In the genomic region with DNA sequence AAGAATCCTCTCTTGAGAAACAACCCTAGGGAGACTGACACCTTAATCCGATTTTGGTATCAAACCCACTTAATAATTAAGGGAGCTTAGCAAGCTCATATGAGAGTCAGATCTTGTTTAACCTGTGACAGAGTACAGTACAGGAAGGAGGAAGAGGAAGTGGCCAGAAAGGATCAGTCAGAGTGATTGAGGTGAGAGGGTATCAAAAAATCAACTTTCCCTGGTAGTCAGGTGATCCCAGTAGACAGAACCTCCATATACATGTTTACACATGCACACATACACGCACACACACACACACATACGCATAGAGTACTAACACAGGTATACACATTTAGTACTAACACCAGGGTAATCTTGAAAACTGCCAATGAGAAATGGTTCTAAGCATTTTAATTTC, we compare ENCODE assay signal across 1 cellular context.
TF ChIP-seq lines count a peak whose summit lies in the region.

No MANE protein-coding gene starts in this region.

TF ChIP-seq in GM12878, 131 proteins besides CTCF, POLR2A, EP300 and RAD21:
- no peak for TF ChIP-seq IRF4 (IDR thresholded peaks at IDR 0.05; ENCODE audit: low read depth, low read length)
- TF ChIP-seq SPI1 (IDR thresholded peaks at IDR 0.05; ENCODE audit: borderline replicate concordance, insufficient read depth, low read depth, low read length): peak; percentile 40; the same call in 1 of the 2 replicates
- TF ChIP-seq STAT3 (IDR thresholded peaks at IDR 0.05; ENCODE audit: low read depth, low read length): no peak
- no peak for TF ChIP-seq KAT2A (conservative IDR thresholded peaks at IDR 0.05; ENCODE audit: control insufficient read depth, low read depth, low read length)
